8 cellular contexts compared by ENCODE assay signal in the genomic region with DNA sequence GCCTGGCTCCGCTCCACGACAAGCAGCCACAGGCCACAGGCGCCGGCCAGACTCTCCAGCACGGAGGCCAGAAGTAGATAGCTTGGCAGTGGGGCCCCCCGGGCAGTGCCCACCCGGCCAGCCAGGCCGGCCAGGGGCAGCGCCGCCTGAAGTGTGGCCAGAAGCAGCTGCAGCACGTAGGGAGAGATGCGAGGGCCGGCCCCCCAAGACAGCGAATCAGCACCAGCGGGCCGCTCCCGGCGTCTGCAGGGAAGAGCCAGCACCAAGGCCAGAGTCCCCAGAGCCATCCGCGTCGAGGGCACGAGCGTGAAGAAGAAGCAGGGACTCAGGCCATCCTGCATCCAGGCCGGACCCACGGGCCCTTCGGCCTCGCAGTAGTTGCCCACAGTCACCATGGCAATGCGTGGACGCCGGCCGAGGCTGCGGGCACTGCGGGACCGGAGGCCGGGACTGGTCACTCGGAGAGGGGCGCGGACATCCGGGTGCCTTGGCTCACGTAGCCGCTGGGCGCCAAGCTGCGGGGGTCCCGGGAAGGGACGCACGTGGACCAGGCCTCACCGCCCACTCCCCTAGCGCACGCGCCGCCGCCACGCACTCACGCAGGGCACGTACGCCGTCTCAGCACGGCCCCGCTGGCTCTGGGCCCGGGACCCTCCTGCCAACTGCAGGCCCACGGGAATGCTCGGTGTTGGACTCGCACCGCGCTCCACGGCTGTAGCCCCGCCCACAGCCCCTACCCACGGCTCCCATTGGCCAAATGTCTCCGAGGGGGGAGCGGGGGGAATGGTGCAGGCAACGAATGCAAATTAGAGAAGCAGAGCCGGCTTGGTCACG. TPM values are rescaled to one million over a fixed set of nuclear protein-coding genes. Genes with fewer than 3 reads are reported as not detected.
DNase-seq lines count a peak whose midpoint lies in the region; ATAC-seq, FAIRE-seq and TF ChIP-seq lines count a peak whose summit lies in the region.

Gene ABCB6 (minus strand): TSS at position 680 of the 834 bp plus-strand sequence. CDS start 285 bp downstream, at position 395.

- no TSS peak for BruUV-seq in endothelial cell of umbilical vein (replicated peaks; lab: Mats Ljungman, UMichigan)

- TF ChIP-seq CTCF in endothelial cell of umbilical vein (IDR thresholded peaks at IDR 0.05; ENCODE audit: extremely low read depth in 1 of 2, insufficient read depth in 1 of 2, low read depth in 1 of 2, low read length in 2 of 2): no peak

- H3K4me3 ChIP-seq in endothelial cell of umbilical vein (replicated peaks in 1 of 3; ENCODE audit: insufficient read depth in 1 of 3, low read depth in 1 of 3, low read length in 3 of 3): peak within 1 kb of the TSS; percentile 20 to 55 (median 46)

- peak; percentile 82 for ATAC-seq in HG03432 (IDR thresholded peaks at IDR 0.05; ENCODE audit: unreplicated experiment)

- peak within 1 kb of the TSS; percentile 56 for H2AFZ ChIP-seq in endothelial cell of umbilical vein (ENCODE audit: low read depth, low read length)

- H3K36me3 ChIP-seq in endothelial cell of umbilical vein (ENCODE audit: control insufficient read depth in 2 of 2, extremely low read depth in 1 of 2, insufficient read depth in 2 of 2, low read length in 2 of 2): peaks cover 3 to 26% of the 10 kb centered on the region in 2 experiments

- peak within 1 kb of the TSS; percentile 37 for H3K9ac ChIP-seq in endothelial cell of umbilical vein (replicated peaks; ENCODE audit: extremely low read depth, insufficient read depth, low read length)

- no peaks in the 10 kb centered on the region for H3K79me2 ChIP-seq in endothelial cell of umbilical vein (ENCODE audit: control insufficient read depth, insufficient read depth, low read length)

- CTCF ChIA-PET in endothelial cell of umbilical vein (lab: Charles Lee): interaction anchor here (0.8 to 2.2 kb wide), 9 partner anchors 11 to 320 kb away, joined by 3 to 12 read pairs (median 4); partner anchors contain the start of genes ANKZF1, ATG9A, CNPPD1 and DNAJB2

- no peaks in the 10 kb centered on the region for H3K27me3 ChIP-seq in endothelial cell of umbilical vein (ENCODE audit: control insufficient read depth in 2 of 2, insufficient read depth in 2 of 2, low read length in 2 of 2)

- DNase-seq in Ammon's horn (ENCODE audit: low spot score) (peak; percentile 98), NCI-H82 treated with DMSO at 0.1 percent for 48 hours (lab: John Stamatoyannopoulos, UW; ENCODE audit: unreplicated experiment) (peak; percentile 85), activated T-cell treated with anti-CD3 and anti-CD28 coated beads for 24 hours (ENCODE audit: low read depth) (peak; percentile 85), endothelial cell of umbilical vein (ENCODE audit: low read depth, low spot score) (peak; percentile 93), midbrain (lab: John Stamatoyannopoulos, UW) (peak; percentile 97)
- peak; percentile 79 to 86 for DNase-seq in stimulated activated CD8-positive, alpha-beta memory T cell treated with anti-CD3 and anti-CD28 coated beads, Interleukin-15, amount 100 ng/mL, for 48 hours (ENCODE audit: low read depth in 2 of 2)

- peak; percentile 44 for FAIRE-seq in endothelial cell of umbilical vein (lab: Jason Lieb, UNC)

- H3K4me2 ChIP-seq in endothelial cell of umbilical vein (ENCODE audit: insufficient read depth, low read length): peak within 1 kb of the TSS; percentile 83

- H3K9me3 ChIP-seq in endothelial cell of umbilical vein (replicated peaks; ENCODE audit: control insufficient read depth, insufficient read depth, low read length): no peaks in the 10 kb centered on the region

- no peaks in the 10 kb centered on the region for H4K20me1 ChIP-seq in endothelial cell of umbilical vein (replicated peaks; ENCODE audit: control insufficient read depth, extremely low read depth, insufficient read depth, low read length)

- TF ChIP-seq POLR2A in GM19193 (IDR thresholded peaks at IDR 0.05; ENCODE audit: extremely low read depth, insufficient read depth, insufficient read length) (peak; percentile 87), endothelial cell of umbilical vein (IDR thresholded peaks at IDR 0.05; ENCODE audit: low read depth, low read length) (peak; percentile 83)

- peaks cover 14% of the 10 kb centered on the region for H3K4me1 ChIP-seq in endothelial cell of umbilical vein (ENCODE audit: control insufficient read depth, extremely low read depth, insufficient read depth, low read length)

- POLR2A ChIA-PET in endothelial cell of umbilical vein (lab: Charles Lee): interaction anchor here (0.5 to 1.2 kb wide), 3 partner anchors 11 to 69 kb away, joined by 4 to 7 read pairs (median 6); partner anchors contain the start of genes ANKZF1 and ATG9A

- peak within 1 kb of the TSS; percentile 82 for H3K27ac ChIP-seq in endothelial cell of umbilical vein (ENCODE audit: insufficient read depth, low read depth, low read length)

- no peaks in the 10 kb centered on the region for H3K9me1 ChIP-seq in endothelial cell of umbilical vein (replicated peaks; ENCODE audit: control insufficient read depth, extremely low read depth, insufficient read depth, low read length)

- dilution Hi-C loops in endothelial cell of umbilical vein (cut with MboI; ENCODE audit: extremely low pct_ligation_motif_present, low sequenced_read_pairs): no loop called here

- intact Hi-C loops in endothelial cell of umbilical vein (cut with micrococcal nuclease): loop anchor here (1.0 to 5.0 kb wide), 10 partner anchors 11 to 168 kb away; partner anchors contain the start of genes ANKZF1, ATG9A, DNAJB2 and DNPEP

TF ChIP-seq in endothelial cell of umbilical vein, 7 proteins besides CTCF, POLR2A, EP300 and RAD21:
- peak; percentile 81 for TF ChIP-seq POLR2AphosphoS5 (IDR thresholded peaks at IDR 0.05; ENCODE audit: insufficient read depth, low read depth, low read length)
- TF ChIP-seq FOS (IDR thresholded peaks at IDR 0.05; ENCODE audit: borderline replicate concordance, insufficient read depth, low read length): no peak
- peak; percentile 49 for TF ChIP-seq MYC (IDR thresholded peaks at IDR 0.05; ENCODE audit: low read depth, low read length)

RNA-seq across cellular contexts. Expression of gene ABCB6, which starts in this region (rescaled TPM):
- total RNA-seq in endothelial cell of umbilical vein: 26.6 and 32.5 TPM in 2 replicates
- polyA plus RNA-seq in endothelial cell of umbilical vein: 25.7 and 35.1 TPM in 2 replicates
- polyA plus RNA-seq in endothelial cell of umbilical vein (2011; cell fraction: cytosol; rRNA removed): 18.9 and 24.0 TPM in 2 replicates
- 118 and 144 TPM in 2 replicates for polyA plus RNA-seq in endothelial cell of umbilical vein (2011; cell fraction: nucleus; rRNA removed)
- 25.1 and 28.6 TPM in 2 replicates for polyA plus RNA-seq in endothelial cell of umbilical vein (2012)
- 45.0 and 58.6 TPM in 2 replicates for polyA minus RNA-seq in endothelial cell of umbilical vein
- polyA minus RNA-seq in endothelial cell of umbilical vein (2011; cell fraction: cytosol; rRNA and poly(A)+ RNA removed): 4.3 TPM
- 28.8 and 36.5 TPM in 2 replicates for polyA minus RNA-seq in endothelial cell of umbilical vein (2011; cell fraction: nucleus; rRNA and poly(A)+ RNA removed)

Comparison
In these comparisons a context has a peak if more than half of its experiments do, and no peak if none do; other contexts are left out.
1. Peak in every context shown above with its lines: DNase-seq, ATAC-seq, H3K4me3 ChIP-seq and H3K27ac ChIP-seq.